In genomic region chr7:100802951-100803350, GRCh38 we compare ENCODE assay signal across 10 cellular contexts. TPM values are rescaled to one million over a fixed set of nuclear protein-coding genes. Genes with fewer than 3 reads are reported as not detected.
DNase-seq lines count a peak whose midpoint lies in the region; ATAC-seq and TF ChIP-seq lines count a peak whose summit lies in the region.
"Had no signal": no experiment of that assay in that cellular context is flagged by ENCODE, and none has a peak within 500 bp of the region (broad histone marks: within the 10 kb centered on the region; RNA-seq: fewer than 3 reads in every experiment).

No MANE protein-coding gene starts in this region.

- WGBS in aorta, 2 donors, result 75 to 83% methylated on average over 4 of the region's 4 CpGs

- no peak for DNase-seq in coronary artery (ENCODE audit: low spot score)
- DNase-seq in osteoblast (ENCODE audit: insufficient read length, low spot score, missing footprints), result peak; percentile 59
- DNase-seq in AG08396 (ENCODE audit: low spot score), result no peak
- DNase-seq in GM10248 (ENCODE audit: extremely low spot score), result no peak
- DNase-seq in aorta, result no peak
- DNase-seq: activated CD4-positive, alpha-beta T cell treated with anti-CD3 and anti-CD28 coated beads, Interleukin-2, amount 50 U/mL, for 4 hours; NCI-H2081 treated with DMSO at 0.1 percent for 48 hours had no signal

- H3K27me3 Mint-ChIP-seq in IgD-negative memory B cell, result no peaks in the 10 kb centered on the region

- intact Hi-C loops in aorta (cut with DNase I), result no loop called here

- no peaks in the 10 kb centered on the region for H3K9me3 ChIP-seq in BLaER1
- no peaks in the 10 kb centered on the region for H3K9me3 ChIP-seq in osteoblast (ENCODE audit: low read depth, low read length)
- H3K9me3 ChIP-seq in aorta (ENCODE audit: control insufficient read depth, low read length), result no peaks in the 10 kb centered on the region

- ATAC-seq in aorta (ENCODE audit: low FRiP score), result no peak
- no peak for ATAC-seq in HG03280 (IDR thresholded peaks at IDR 0.05; ENCODE audit: unreplicated experiment)

- peaks cover 38% of the 10 kb centered on the region for H3K36me3 ChIP-seq in BLaER1
- peaks cover 4% of the 10 kb centered on the region for H3K36me3 ChIP-seq in osteoblast (ENCODE audit: insufficient read depth, low read length)
- H3K36me3 ChIP-seq in aorta (ENCODE audit: control insufficient read depth in 1 of 2, insufficient read depth in 2 of 2, low read length in 1 of 2), result no peaks in the 10 kb centered on the region

- no peaks in the 10 kb centered on the region for H3K9me3 Mint-ChIP-seq in IgD-negative memory B cell

- H3K4me3 ChIP-seq in BLaER1, result peak overlapping the region; percentile 64
- peak overlapping the region; percentile 27 for H3K4me3 ChIP-seq in coronary artery
- H3K4me3 ChIP-seq in osteoblast (ENCODE audit: insufficient read depth, low read length), result no peak overlapping the region
- no peak overlapping the region for H3K4me3 ChIP-seq in aorta (ENCODE audit: low read length in 2 of 2)

- POLR2A ChIA-PET in GM10248 (lab: Yijun Ruan, JAX), result no interaction called here

- H3K79me2 ChIP-seq in osteoblast (ENCODE audit: insufficient read depth, low read length), result no peaks in the 10 kb centered on the region

- peak overlapping the region in 2 of 3 donors; percentile 89 to 90 for H3K27ac Mint-ChIP-seq in IgD-negative memory B cell

- TF ChIP-seq CTCF in coronary artery (IDR thresholded peaks at IDR 0.05) (no peak), osteoblast (IDR thresholded peaks at IDR 0.05; ENCODE audit: extremely low read depth, low read depth, low read length) (no peak), GM10248 (IDR thresholded peaks at IDR 0.05; ENCODE audit: control extremely low read depth, extremely low read depth, low read depth, missing control alignments) (no peak)

- peaks cover 3% of the 10 kb centered on the region for H3K36me3 Mint-ChIP-seq in IgD-negative memory B cell

- no peaks in the 10 kb centered on the region for H3K27me3 ChIP-seq in BLaER1
- no peaks in the 10 kb centered on the region for H3K27me3 ChIP-seq in osteoblast (ENCODE audit: insufficient read depth, low read length)
- H3K27me3 ChIP-seq in aorta (ENCODE audit: control insufficient read depth in 1 of 2, insufficient read depth in 2 of 2, low read length in 1 of 2), result no peaks in the 10 kb centered on the region

- H3K4me1 Mint-ChIP-seq in IgD-negative memory B cell, result peaks cover 13 to 20% (median 17%) of the 10 kb centered on the region in 3 donors

- H3K4me2 ChIP-seq in BLaER1 (peak overlapping the region; percentile 100), osteoblast (ENCODE audit: insufficient read depth, low read length) (peak overlapping the region; percentile 46)

- peak overlapping the region; percentile 33 to 94 (median 76) for H3K4me3 Mint-ChIP-seq in IgD-negative memory B cell

- peak overlapping the region; percentile 80 for H3K9ac ChIP-seq in BLaER1

- H4K20me1 ChIP-seq in BLaER1 (no peaks in the 10 kb centered on the region), osteoblast (ENCODE audit: insufficient read depth, low read length) (no peaks in the 10 kb centered on the region)

- H3K4me1 ChIP-seq in BLaER1 (peaks cover 75% of the 10 kb centered on the region), osteoblast (ENCODE audit: insufficient read depth, low read length) (peaks cover 5% of the 10 kb centered on the region), aorta (ENCODE audit: control insufficient read depth in 1 of 2, insufficient read depth in 2 of 2, low read length in 2 of 2) (no peaks in the 10 kb centered on the region)

- CTCF ChIA-PET in GM10248 (lab: Yijun Ruan, JAX), result interaction anchor here (1.4 to 11.3 kb wide), 5 partner anchors 12 to 97 kb away, joined by 3 to 188 read pairs (median 5); partner anchors contain the start of genes POP7 and SLC12A9

- H3K27ac ChIP-seq in BLaER1, result peak overlapping the region; percentile 94
- H3K27ac ChIP-seq in coronary artery, result no peak overlapping the region
- no peak overlapping the region for H3K27ac ChIP-seq in osteoblast (ENCODE audit: low read depth, low read length)
- H3K27ac ChIP-seq in aorta (ENCODE audit: low read depth in 1 of 2, low read length in 2 of 2), result no peak overlapping the region

- H2AFZ ChIP-seq in osteoblast (ENCODE audit: low read length), result no peak overlapping the region

RNA-seq across cellular contexts. Expression of gene EPHB4, which starts 24.4 kb away (rescaled TPM):
- polyA plus RNA-seq in IgD-negative memory B cell (not detected), aorta (1 to 10 TPM; 4.3 to 4.5 TPM)
- total RNA-seq in osteoblast (41.8 and 47.0 TPM in 2 replicates), aorta (10 to 100 TPM; 44.8 to 71.6 TPM)

RNA-seq across cellular contexts. Expression of gene SLC12A9, which starts 49.6 kb away (rescaled TPM):
- 11.4 TPM for polyA plus RNA-seq in IgD-negative memory B cell
- total RNA-seq in osteoblast, result 19.5 and 20.0 TPM in 2 replicates
- 10 to 100 TPM; 20.3 to 34.3 TPM for total RNA-seq in aorta
- polyA plus RNA-seq in aorta, result 10 to 100 TPM in 1 of 2 donors, 1 to 10 TPM in 1; 8.5 to 43.9 TPM

Comparison
In these comparisons a context has a peak if more than half of its experiments do, and no peak if none do; other contexts are left out.
1. H3K4me3 ChIP-seq: peak in BLaER1 (single experiment) and coronary artery (single experiment); none in osteoblast (single experiment) and aorta (0 of 2).